1 cellular context compared by ENCODE assay signal in the genomic region with DNA sequence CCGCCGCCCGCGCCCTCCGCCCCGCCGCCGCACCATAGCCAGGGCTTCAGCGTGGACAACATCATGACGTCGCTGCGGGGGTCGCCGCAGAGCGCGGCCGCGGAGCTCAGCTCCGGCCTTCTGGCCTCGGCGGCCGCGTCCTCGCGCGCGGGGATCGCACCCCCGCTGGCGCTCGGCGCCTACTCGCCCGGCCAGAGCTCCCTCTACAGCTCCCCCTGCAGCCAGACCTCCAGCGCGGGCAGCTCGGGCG.
TF ChIP-seq lines count a peak whose summit lies in the region.

No MANE protein-coding gene starts in this region.

TF ChIP-seq in GM12878, 131 proteins besides CTCF, POLR2A, EP300 and RAD21 (continued from another document):
- TF ChIP-seq, protein P1, sequence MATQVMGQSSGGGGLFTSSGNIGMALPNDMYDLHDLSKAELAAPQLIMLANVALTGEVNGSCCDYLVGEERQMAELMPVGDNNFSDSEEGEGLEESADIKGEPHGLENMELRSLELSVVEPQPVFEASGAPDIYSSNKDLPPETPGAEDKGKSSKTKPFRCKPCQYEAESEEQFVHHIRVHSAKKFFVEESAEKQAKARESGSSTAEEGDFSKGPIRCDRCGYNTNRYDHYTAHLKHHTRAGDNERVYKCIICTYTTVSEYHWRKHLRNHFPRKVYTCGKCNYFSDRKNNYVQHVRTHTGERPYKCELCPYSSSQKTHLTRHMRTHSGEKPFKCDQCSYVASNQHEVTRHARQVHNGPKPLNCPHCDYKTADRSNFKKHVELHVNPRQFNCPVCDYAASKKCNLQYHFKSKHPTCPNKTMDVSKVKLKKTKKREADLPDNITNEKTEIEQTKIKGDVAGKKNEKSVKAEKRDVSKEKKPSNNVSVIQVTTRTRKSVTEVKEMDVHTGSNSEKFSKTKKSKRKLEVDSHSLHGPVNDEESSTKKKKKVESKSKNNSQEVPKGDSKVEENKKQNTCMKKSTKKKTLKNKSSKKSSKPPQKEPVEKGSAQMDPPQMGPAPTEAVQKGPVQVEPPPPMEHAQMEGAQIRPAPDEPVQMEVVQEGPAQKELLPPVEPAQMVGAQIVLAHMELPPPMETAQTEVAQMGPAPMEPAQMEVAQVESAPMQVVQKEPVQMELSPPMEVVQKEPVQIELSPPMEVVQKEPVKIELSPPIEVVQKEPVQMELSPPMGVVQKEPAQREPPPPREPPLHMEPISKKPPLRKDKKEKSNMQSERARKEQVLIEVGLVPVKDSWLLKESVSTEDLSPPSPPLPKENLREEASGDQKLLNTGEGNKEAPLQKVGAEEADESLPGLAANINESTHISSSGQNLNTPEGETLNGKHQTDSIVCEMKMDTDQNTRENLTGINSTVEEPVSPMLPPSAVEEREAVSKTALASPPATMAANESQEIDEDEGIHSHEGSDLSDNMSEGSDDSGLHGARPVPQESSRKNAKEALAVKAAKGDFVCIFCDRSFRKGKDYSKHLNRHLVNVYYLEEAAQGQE (IDR thresholded peaks at IDR 0.05; ENCODE audit: low read depth, low read length) = no peak
- TF ChIP-seq JUNB (IDR thresholded peaks at IDR 0.05) (no peak), SP1 (IDR thresholded peaks at IDR 0.05; ENCODE audit: low read depth, low read length) (no peak), POU2F2 (IDR thresholded peaks at IDR 0.05; ENCODE audit: borderline replicate concordance, low read depth, low read length) (no peak), IKZF2 (IDR thresholded peaks at IDR 0.05) (no peak), NR2C1 (IDR thresholded peaks at IDR 0.05) (no peak), CEBPB (IDR thresholded peaks at IDR 0.05; ENCODE audit: borderline replicate concordance in 1 of 2, low read depth in 2 of 2, low read length in 2 of 2) (no peak), IRF5 (IDR thresholded peaks at IDR 0.05; ENCODE audit: borderline replicate concordance) (no peak), LARP7 (IDR thresholded peaks at IDR 0.05) (no peak), PML (IDR thresholded peaks at IDR 0.05; ENCODE audit: low read length) (no peak), EZH2 (IDR thresholded peaks at IDR 0.05; ENCODE audit: borderline replicate concordance, control insufficient read depth, low read depth, low read length) (no peak), IRF4 (IDR thresholded peaks at IDR 0.05; ENCODE audit: low read depth, low read length) (no peak), ATF3 (IDR thresholded peaks at IDR 0.05; ENCODE audit: borderline replicate concordance, extremely low read depth, low read depth, low read length) (no peak)
- TF ChIP-seq, protein P2, sequence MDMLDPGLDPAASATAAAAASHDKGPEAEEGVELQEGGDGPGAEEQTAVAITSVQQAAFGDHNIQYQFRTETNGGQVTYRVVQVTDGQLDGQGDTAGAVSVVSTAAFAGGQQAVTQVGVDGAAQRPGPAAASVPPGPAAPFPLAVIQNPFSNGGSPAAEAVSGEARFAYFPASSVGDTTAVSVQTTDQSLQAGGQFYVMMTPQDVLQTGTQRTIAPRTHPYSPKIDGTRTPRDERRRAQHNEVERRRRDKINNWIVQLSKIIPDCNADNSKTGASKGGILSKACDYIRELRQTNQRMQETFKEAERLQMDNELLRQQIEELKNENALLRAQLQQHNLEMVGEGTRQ (IDR thresholded peaks at IDR 0.05; ENCODE audit: borderline replicate concordance, low read depth, low read length) = no peak
- TF ChIP-seq, protein P3, sequence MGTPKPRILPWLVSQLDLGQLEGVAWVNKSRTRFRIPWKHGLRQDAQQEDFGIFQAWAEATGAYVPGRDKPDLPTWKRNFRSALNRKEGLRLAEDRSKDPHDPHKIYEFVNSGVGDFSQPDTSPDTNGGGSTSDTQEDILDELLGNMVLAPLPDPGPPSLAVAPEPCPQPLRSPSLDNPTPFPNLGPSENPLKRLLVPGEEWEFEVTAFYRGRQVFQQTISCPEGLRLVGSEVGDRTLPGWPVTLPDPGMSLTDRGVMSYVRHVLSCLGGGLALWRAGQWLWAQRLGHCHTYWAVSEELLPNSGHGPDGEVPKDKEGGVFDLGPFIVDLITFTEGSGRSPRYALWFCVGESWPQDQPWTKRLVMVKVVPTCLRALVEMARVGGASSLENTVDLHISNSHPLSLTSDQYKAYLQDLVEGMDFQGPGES (IDR thresholded peaks at IDR 0.05) = no peak
